1 cellular context compared by ENCODE assay signal in the genomic region with DNA sequence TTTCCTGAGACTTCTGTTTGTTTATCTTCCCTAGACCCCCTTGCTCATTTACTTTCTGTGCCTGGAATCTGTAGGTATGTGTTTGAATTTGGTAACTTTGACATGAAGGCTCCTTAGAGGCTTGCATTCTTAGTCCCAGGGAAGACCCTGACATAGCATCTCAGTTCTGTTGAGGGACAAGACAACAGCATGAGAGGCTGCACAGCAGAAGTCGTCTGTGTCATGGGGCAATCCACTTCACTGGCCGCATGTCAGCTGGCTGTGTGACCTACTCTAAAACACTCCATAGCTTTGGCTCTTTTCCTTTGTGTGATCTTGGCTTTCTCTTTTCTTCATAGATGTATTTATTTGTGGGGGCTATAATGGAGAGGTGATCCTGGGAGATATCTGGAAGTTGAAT.
TF ChIP-seq lines count a peak whose summit lies in the region.

No MANE protein-coding gene starts in this region.

TF ChIP-seq in K562, 482 proteins besides CTCF, POLR2A, EP300 and RAD21 (continued from another document):
- no peak for TF ChIP-seq CSDE1 (IDR thresholded peaks at IDR 0.05)
- TF ChIP-seq, protein P1, sequence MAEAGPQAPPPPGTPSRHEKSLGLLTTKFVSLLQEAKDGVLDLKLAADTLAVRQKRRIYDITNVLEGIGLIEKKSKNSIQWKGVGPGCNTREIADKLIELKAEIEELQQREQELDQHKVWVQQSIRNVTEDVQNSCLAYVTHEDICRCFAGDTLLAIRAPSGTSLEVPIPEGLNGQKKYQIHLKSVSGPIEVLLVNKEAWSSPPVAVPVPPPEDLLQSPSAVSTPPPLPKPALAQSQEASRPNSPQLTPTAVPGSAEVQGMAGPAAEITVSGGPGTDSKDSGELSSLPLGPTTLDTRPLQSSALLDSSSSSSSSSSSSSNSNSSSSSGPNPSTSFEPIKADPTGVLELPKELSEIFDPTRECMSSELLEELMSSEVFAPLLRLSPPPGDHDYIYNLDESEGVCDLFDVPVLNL (CRISPR knock-in tag; IDR thresholded peaks at IDR 0.05; ENCODE audit: low read depth) = no peak
- TF ChIP-seq ETV5 (CRISPR knock-in tag; IDR thresholded peaks at IDR 0.05; ENCODE audit: low read depth) = 0 out of 2 replicates have a peak, but pooled peaks have one; percentile 17
- no peak for TF ChIP-seq RBM34 (IDR thresholded peaks at IDR 0.05; ENCODE audit: borderline replicate concordance, insufficient read depth, low read length)
- no peak for TF ChIP-seq BRF1 (IDR thresholded peaks at IDR 0.05; ENCODE audit: borderline replicate concordance, extremely low read depth, insufficient read length)
- no peak for TF ChIP-seq BCL6 (CRISPR knock-in tag; IDR thresholded peaks at IDR 0.05)
